ENCODE assay signal across 25 cellular contexts in genomic region chr4:185671496-185671895, GRCh38.
"Had no signal": no experiment of that assay in that cellular context is flagged by ENCODE, and none has a peak within 500 bp of the region (broad histone marks: within the 10 kb centered on the region; RNA-seq: fewer than 3 reads in every experiment).

No MANE protein-coding gene starts in this region.

- ATAC-seq: activated CD4-positive, alpha-beta T cell treated with anti-CD3 and anti-CD28 coated beads for 36 hours; activated T-helper 17 cell treated with anti-CD3 and anti-CD28 coated beads, Interleukin-2, amount 50 U/mL, for 72 hours; K562 had no signal

- H3K4me1 ChIP-seq: Peyer's patch had no signal

- H3K9me3 Mint-ChIP-seq: activated CD4-positive, alpha-beta memory T cell treated with anti-CD3 and anti-CD28 coated beads, Interleukin-2, amount 10 ng/mL, durations not matched to agents 7 days and 5 days; activated naive CD4-positive, alpha-beta T cell treated with anti-CD3 and anti-CD28 coated beads, Interleukin-2, amount 10 ng/mL, durations not matched to agents 7 days and 5 days; activated naive CD8-positive, alpha-beta T cell treated with anti-CD3 and anti-CD28 coated beads for 36 hours; activated T-helper 17 cell treated with anti-CD3 and anti-CD28 coated beads, Interleukin-2, amount 50 U/mL, for 72 hours; T-helper 1 cell treated with Interleukin-12 subunit alpha and Interleukin-12 subunit beta and Interleukin-4 antibody, amounts not matched to agents 30 μg/mL and 1 μg/mL, for 36 hours had no signal

- H3K4me3 ChIP-seq: K562, Peyer's patch had no signal

- H3K27me3 Mint-ChIP-seq: activated naive CD4-positive, alpha-beta T cell treated with anti-CD3 and anti-CD28 coated beads, Interleukin-2, amount 10 ng/mL, durations not matched to agents 7 days and 5 days had no signal

- H3K27ac Mint-ChIP-seq: activated CD4-positive, alpha-beta memory T cell treated with anti-CD3 and anti-CD28 coated beads, Interleukin-2, amount 10 ng/mL, durations not matched to agents 7 days and 5 days; activated CD4-positive, alpha-beta T cell treated with anti-CD3 and anti-CD28 coated beads for 36 hours; activated naive CD4-positive, alpha-beta T cell treated with anti-CD3 and anti-CD28 coated beads, Interleukin-2, amount 10 ng/mL, durations not matched to agents 7 days and 5 days; activated naive CD8-positive, alpha-beta T cell treated with anti-CD3 and anti-CD28 coated beads for 36 hours; activated T-helper 17 cell treated with anti-CD3 and anti-CD28 coated beads, Interleukin-2, amount 50 U/mL, for 72 hours; T-helper 1 cell treated with Interleukin-12 subunit alpha and Interleukin-12 subunit beta and Interleukin-4 antibody, amounts not matched to agents 30 μg/mL and 1 μg/mL, for 36 hours had no signal

- H3K9me3 ChIP-seq: Peyer's patch had no signal

- H3K36me3 Mint-ChIP-seq: activated naive CD4-positive, alpha-beta T cell treated with anti-CD3 and anti-CD28 coated beads, Interleukin-2, amount 10 ng/mL, durations not matched to agents 7 days and 5 days; activated naive CD8-positive, alpha-beta T cell treated with anti-CD3 and anti-CD28 coated beads for 36 hours had no signal

- DNase-seq: activated CD4-positive, alpha-beta memory T cell treated with anti-CD3 and anti-CD28 coated beads, Interleukin-2, amount 10 ng/mL, durations not matched to agents 7 days and 5 days; activated CD4-positive, alpha-beta T cell treated with anti-CD3 and anti-CD28 coated beads for 36 hours; activated CD4-positive, alpha-beta T cell treated with anti-CD3 and anti-CD28 coated beads, Interleukin-2, amount 50 U/mL, for 1 hour; activated CD4-positive, CD25-positive, alpha-beta regulatory T cell; activated gamma-delta T cell treated with Interleukin-2 at 50 U/mL for 16 hours; activated naive CD4-positive, alpha-beta T cell treated with anti-CD3 and anti-CD28 coated beads, Interleukin-2, amount 10 ng/mL, durations not matched to agents 7 days and 5 days; activated naive CD8-positive, alpha-beta T cell treated with anti-CD3 and anti-CD28 coated beads for 36 hours; activated T-cell treated with anti-CD3 and anti-CD28 coated beads for 4 hours; activated T-cell treated with anti-CD3 and anti-CD28 coated beads, Interleukin-2, amount 50 U/mL, for 48 hours; brain microvascular endothelial cell; caudate nucleus; Karpas-422; MM.1S; NCI-H146; NCI-H187 treated with DMSO at 0.1 percent for 48 hours; NCI-H2081 treated with DMSO at 0.1 percent for 48 hours; NCI-H446; Peyer's patch; SHP77 treated with DMSO at 0.1 percent for 48 hours; T-helper 9 cell had no signal

- H3K4me3 Mint-ChIP-seq: activated CD4-positive, alpha-beta memory T cell treated with anti-CD3 and anti-CD28 coated beads, Interleukin-2, amount 10 ng/mL, durations not matched to agents 7 days and 5 days; activated CD4-positive, alpha-beta T cell treated with anti-CD3 and anti-CD28 coated beads for 36 hours; activated naive CD4-positive, alpha-beta T cell treated with anti-CD3 and anti-CD28 coated beads, Interleukin-2, amount 10 ng/mL, durations not matched to agents 7 days and 5 days; activated naive CD8-positive, alpha-beta T cell treated with anti-CD3 and anti-CD28 coated beads for 36 hours; activated T-helper 17 cell treated with anti-CD3 and anti-CD28 coated beads, Interleukin-2, amount 50 U/mL, for 72 hours; T-helper 1 cell treated with Interleukin-12 subunit alpha and Interleukin-12 subunit beta and Interleukin-4 antibody, amounts not matched to agents 30 μg/mL and 1 μg/mL, for 36 hours had no signal

- H3K4me1 Mint-ChIP-seq: activated CD4-positive, alpha-beta T cell treated with anti-CD3 and anti-CD28 coated beads for 36 hours; activated naive CD4-positive, alpha-beta T cell treated with anti-CD3 and anti-CD28 coated beads, Interleukin-2, amount 10 ng/mL, durations not matched to agents 7 days and 5 days; activated naive CD8-positive, alpha-beta T cell treated with anti-CD3 and anti-CD28 coated beads for 36 hours; activated T-helper 17 cell treated with anti-CD3 and anti-CD28 coated beads, Interleukin-2, amount 50 U/mL, for 72 hours had no signal

- H3K27ac ChIP-seq: brain microvascular endothelial cell, Peyer's patch, RWPE1, VCaP had no signal

- H3K36me3 ChIP-seq: Peyer's patch had no signal

- H3K27me3 ChIP-seq: brain microvascular endothelial cell, Peyer's patch had no signal
